In genomic region chr17:9234404-9234945, GRCh38 we compare ENCODE assay signal across 33 cellular contexts.
"Had no signal": no experiment of that assay in that cellular context is flagged by ENCODE, and none has a peak within 500 bp of the region (broad histone marks: within the 10 kb centered on the region; RNA-seq: fewer than 3 reads in every experiment).

No MANE protein-coding gene starts in this region.

- H3K27me3 ChIP-seq: SJCRH30 had no signal

- DNase-seq: activated CD4-positive, alpha-beta memory T cell treated with anti-CD3 and anti-CD28 coated beads, Interleukin-2, amount 10 ng/mL, durations not matched to agents 7 days and 5 days; activated CD4-positive, alpha-beta T cell treated with anti-CD3 and anti-CD28 coated beads for 1 hour; activated CD4-positive, CD25-positive, alpha-beta regulatory T cell; activated CD8-positive, alpha-beta memory T cell treated with anti-CD3 and anti-CD28 coated beads for 24 hours; activated effector memory CD4-positive, alpha-beta T cell treated with anti-CD3 and anti-CD28 coated beads, Interleukin-2, amount 50 U/mL, for 16 hours; activated naive CD4-positive, alpha-beta T cell; activated naive CD4-positive, alpha-beta T cell treated with anti-CD3 and anti-CD28 coated beads, Interleukin-2, amount 50 U/mL, for 16 hours; activated naive CD8-positive, alpha-beta T cell treated with anti-CD3 and anti-CD28 coated beads for 36 hours; activated T-cell treated with anti-CD3 and anti-CD28 coated beads, Interleukin-2, amount 50 U/mL, for 1 hour; activated T-cell treated with anti-CD3 and anti-CD28 coated beads, Interleukin-2, amount 50 U/mL, for 72 hours; amniotic stem cell; brain microvascular endothelial cell; KG1; MM.1S; MV-4-11; NCI-H1092 treated with DMSO at 0.1 percent for 48 hours; NCI-H1417; NCI-H146; NCI-H187; NCI-H2029 treated with DMSO at 0.1 percent for 48 hours; NCI-H2107; NCI-H2171; NCI-H510A; NCI-H526; NCI-H748 treated with DMSO at 0.1 percent for 48 hours; NK-92 treated with Interleukin-12 subunit alpha and Interleukin-12 subunit beta, amount 100 ng/mL, for 24 hours; PC-9; SHP77; SJCRH30; T1000; WERI-Rb-1 had no signal

- H3K9me3 ChIP-seq: SJCRH30 had no signal

- H3K4me3 ChIP-seq: PC-9, SJCRH30, SK-N-MC had no signal

- H3K36me3 ChIP-seq: brain microvascular endothelial cell, SJCRH30, WERI-Rb-1 had no signal

- H3K27ac ChIP-seq: brain microvascular endothelial cell, PC-9, RWPE1, SJCRH30, SK-N-MC, WERI-Rb-1 had no signal
